26 cellular contexts compared by ENCODE assay signal in the genomic region with DNA sequence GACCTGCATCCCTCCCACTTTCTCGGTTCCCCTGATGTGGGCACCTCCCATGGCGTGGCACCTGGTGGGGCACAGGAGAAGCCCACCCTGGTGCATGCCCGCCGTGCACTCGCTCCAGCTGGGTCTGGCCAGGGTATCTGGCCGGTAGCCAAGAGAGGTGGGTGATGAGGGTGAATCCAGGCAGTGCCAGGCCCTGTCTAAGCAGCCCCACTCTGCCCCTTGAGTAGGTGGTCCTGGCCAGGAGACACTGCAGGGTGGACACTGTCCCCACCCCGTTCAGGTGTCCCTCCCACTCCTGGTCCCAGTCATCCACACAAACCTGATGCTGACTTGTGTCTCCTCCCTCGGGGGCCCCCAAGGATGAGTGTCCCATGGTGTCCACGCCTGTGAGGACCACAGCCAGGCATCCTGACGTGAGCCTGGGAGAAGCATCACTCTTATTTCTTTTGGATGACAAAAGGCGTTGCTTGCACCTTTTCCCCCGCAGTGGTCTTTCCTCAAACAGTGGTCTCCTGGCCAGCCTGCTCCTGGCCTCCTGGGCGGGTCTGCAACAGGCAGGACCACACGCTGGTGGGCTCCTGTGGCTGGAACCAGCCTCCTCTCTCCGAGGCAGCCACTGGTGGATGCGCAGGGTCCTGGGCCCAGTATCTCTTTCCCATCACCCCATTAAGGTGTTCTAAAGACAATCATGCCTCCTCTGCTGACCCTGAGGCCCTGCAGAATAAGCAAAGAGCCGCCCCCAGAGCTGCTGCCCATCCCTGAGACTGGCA.
DNase-seq lines count a peak whose midpoint lies in the region; ATAC-seq and TF ChIP-seq lines count a peak whose summit lies in the region.
"Had no signal": no experiment of that assay in that cellular context is flagged by ENCODE, and none has a peak within 500 bp of the region (broad histone marks: within the 10 kb centered on the region; RNA-seq: fewer than 3 reads in every experiment).

No MANE protein-coding gene starts in this region.

- no peak for ATAC-seq in HG03095 (IDR thresholded peaks at IDR 0.05; ENCODE audit: unreplicated experiment)
- ATAC-seq in GM19023 (IDR thresholded peaks at IDR 0.05; ENCODE audit: unreplicated experiment), result no peak

- H3K27ac Mint-ChIP-seq in chondrocyte (ENCODE audit: unreplicated experiment), result no peak overlapping the region
- H3K27ac Mint-ChIP-seq: CD8-positive, alpha-beta memory T cell; HFFc6 had no signal

- H3K27ac ChIP-seq in sigmoid colon, result no peak overlapping the region
- H3K27ac ChIP-seq: GM23248, PC-9 had no signal

- TF ChIP-seq EP300 in sigmoid colon (IDR thresholded peaks at IDR 0.05), result no peak

- no peaks in the 10 kb centered on the region for H3K4me1 ChIP-seq in sigmoid colon
- H3K4me1 ChIP-seq: BE2C, HAP-1 had no signal

- H3K4me3 Mint-ChIP-seq in chondrocyte (ENCODE audit: unreplicated experiment), result no peak overlapping the region
- H3K4me3 Mint-ChIP-seq: CD8-positive, alpha-beta memory T cell; HFFc6 had no signal

- TF ChIP-seq CTCF in chondrocyte (IDR thresholded peaks at IDR 0.05) (no peak), sigmoid colon (IDR thresholded peaks at IDR 0.05) (no peak)

- no peak for TF ChIP-seq POLR2A in sigmoid colon (IDR thresholded peaks at IDR 0.05)

- H3K27me3 Mint-ChIP-seq in chondrocyte (ENCODE audit: low read depth), result peaks cover 30% of the 10 kb centered on the region

- 73 to 84% methylated on average over 17 of the region's 17 CpGs for WGBS in sigmoid colon, 2 donors

- no peaks in the 10 kb centered on the region for H3K4me1 Mint-ChIP-seq in chondrocyte (ENCODE audit: low read depth)
- H3K4me1 Mint-ChIP-seq: CD14-positive monocyte had no signal

- H3K9me3 ChIP-seq in sigmoid colon, result no peaks in the 10 kb centered on the region
- H3K9me3 ChIP-seq: BE2C, HAP-1, MG63 had no signal

- H3K36me3 ChIP-seq in sigmoid colon, result no peaks in the 10 kb centered on the region
- H3K36me3 ChIP-seq: BE2C, HAP-1, MG63 had no signal

- no peaks in the 10 kb centered on the region for H3K36me3 Mint-ChIP-seq in chondrocyte (ENCODE audit: low read depth)
- H3K36me3 Mint-ChIP-seq: CD14-positive monocyte; CD8-positive, alpha-beta memory T cell had no signal

- peak; percentile 21 for DNase-seq in activated effector memory CD4-positive, alpha-beta T cell treated with anti-CD3 and anti-CD28 coated beads, Interleukin-2, amount 50 U/mL, for 16 hours
- no peak for DNase-seq in activated effector memory CD4-positive, alpha-beta T cell treated with Interleukin-2 at 50 U/mL for 16 hours
- DNase-seq in chondrocyte (ENCODE audit: low spot score) (peak; percentile 82), mesenteric fat pad (ENCODE audit: low spot score) (peak; percentile 88), sigmoid colon (peak; percentile 46), hypothalamus (lab: John Stamatoyannopoulos, UW) (no peak)
- DNase-seq: 8988T; ACHN; BE2C; Calu3; CD8-positive, alpha-beta memory T cell; DMS79 treated with DMSO at 0.1 percent for 48 hours; GF-D8; GM23248; HFFc6; KBM-7; MG63; NCI-H2029 treated with DMSO at 0.1 percent for 48 hours; NCI-H2227 treated with DMSO at 0.1 percent for 48 hours; NCI-H526 treated with DMSO at 0.1 percent for 48 hours; PC-9; Right ventricle myocardium superior had no signal

- H3K27me3 ChIP-seq in sigmoid colon, result peaks cover 0 to 15% (median 0%) of the 10 kb centered on the region in 3 donors
- H3K27me3 ChIP-seq: BE2C had no signal

- no peak overlapping the region for H3K4me3 ChIP-seq in sigmoid colon
- H3K4me3 ChIP-seq: GM23248, HAP-1, MG63, PC-9 had no signal

- H3K9me3 Mint-ChIP-seq in chondrocyte (ENCODE audit: low read depth), result no peaks in the 10 kb centered on the region
- H3K9me3 Mint-ChIP-seq: CD14-positive monocyte; CD8-positive, alpha-beta memory T cell had no signal

- intact Hi-C loops in sigmoid colon (cut with DNase I), result no loop called here

Comparison
In these comparisons a context has a peak if more than half of its experiments do, and no peak if none do; other contexts are left out.
1. DNase-seq: peak in activated effector memory CD4-positive, alpha-beta T cell treated with anti-CD3 and anti-CD28 coated beads, Interleukin-2, amount 50 U/mL, for 16 hours (single experiment), chondrocyte (single experiment), mesenteric fat pad (single experiment) and sigmoid colon (single experiment); none in activated effector memory CD4-positive, alpha-beta T cell treated with Interleukin-2 at 50 U/mL for 16 hours (single experiment) and hypothalamus (0 of 51).